Comparison of ENCODE assay signal across 17 cellular contexts in genomic region chr6:166514196-166514595, GRCh38.
DNase-seq lines count a peak whose midpoint lies in the region; ATAC-seq and TF ChIP-seq lines count a peak whose summit lies in the region.
"Had no signal": no experiment of that assay in that cellular context is flagged by ENCODE, and none has a peak within 500 bp of the region (broad histone marks: within the 10 kb centered on the region; RNA-seq: fewer than 3 reads in every experiment).

No MANE protein-coding gene starts in this region.

- peak; percentile 28 for ATAC-seq in lung (ENCODE audit: insufficient read depth, low FRiP score)
- no peak for ATAC-seq in activated T-cell treated with anti-CD3 and anti-CD28 coated beads, Interleukin-2, amount 50 U/mL, for 72 hours (replicated peaks in 1 of 2)
- ATAC-seq: stimulated activated naive B cell treated with anti-CD40 and anti-IgM and Interleukin-4, amounts not matched to agents 10 μg/mL and 1 μg/mL and 100 μg/mL, for 72 hours had no signal

- 89 to 93% methylated on average over 3 of the region's 3 CpGs for WGBS in lung, 2 donors
- 93% methylated on average over 3 of the region's 3 CpGs for WGBS in hepatocyte (ENCODE audit: low lambda C conversion rate, missing lambda C conversion rate)

- peak overlapping the region in 2 of 3 donors; percentile 16 to 45 for H3K27ac Mint-ChIP-seq in IgD-negative memory B cell
- no peak overlapping the region for H3K27ac Mint-ChIP-seq in activated T-cell treated with anti-CD3 and anti-CD28 coated beads, Interleukin-2, amount 50 U/mL, for 72 hours
- H3K27ac Mint-ChIP-seq: activated naive CD4-positive, alpha-beta T cell treated with anti-CD3 and anti-CD28 coated beads, Interleukin-2, amount 10 ng/mL, durations not matched to agents 7 days and 5 days; stimulated activated naive B cell treated with anti-CD40 and anti-IgM and Interleukin-4, amounts not matched to agents 10 μg/mL and 1 μg/mL and 100 μg/mL, for 72 hours had no signal

- no peak overlapping the region for H3K27ac ChIP-seq in lung (ENCODE audit: low read depth in 1 of 2, low read length in 1 of 2)
- no peak overlapping the region for H3K27ac ChIP-seq in hepatocyte
- H3K27ac ChIP-seq: C4-2B had no signal

- H3K4me3 Mint-ChIP-seq in IgD-negative memory B cell: peak overlapping the region in 1 of 4 donors; percentile 28
- no peak overlapping the region for H3K4me3 Mint-ChIP-seq in activated T-cell treated with anti-CD3 and anti-CD28 coated beads, Interleukin-2, amount 50 U/mL, for 72 hours
- H3K4me3 Mint-ChIP-seq: activated naive CD4-positive, alpha-beta T cell treated with anti-CD3 and anti-CD28 coated beads, Interleukin-2, amount 10 ng/mL, durations not matched to agents 7 days and 5 days; central memory CD8-positive, alpha-beta T cell; stimulated activated naive B cell treated with anti-CD40 and anti-IgM and Interleukin-4, amounts not matched to agents 10 μg/mL and 1 μg/mL and 100 μg/mL, for 72 hours had no signal

- peaks cover 8 to 10% (median 10%) of the 10 kb centered on the region in 3 donors for H3K4me1 Mint-ChIP-seq in IgD-negative memory B cell
- peaks cover 16% of the 10 kb centered on the region for H3K4me1 Mint-ChIP-seq in activated T-cell treated with anti-CD3 and anti-CD28 coated beads, Interleukin-2, amount 50 U/mL, for 72 hours (ENCODE audit: low read depth)
- H3K4me1 Mint-ChIP-seq: activated naive CD4-positive, alpha-beta T cell treated with anti-CD3 and anti-CD28 coated beads, Interleukin-2, amount 10 ng/mL, durations not matched to agents 7 days and 5 days had no signal

- H3K27me3 Mint-ChIP-seq in IgD-negative memory B cell: peaks cover 1% of the 10 kb centered on the region
- no peaks in the 10 kb centered on the region for H3K27me3 Mint-ChIP-seq in activated T-cell treated with anti-CD3 and anti-CD28 coated beads, Interleukin-2, amount 50 U/mL, for 72 hours (ENCODE audit: low read depth)
- H3K27me3 Mint-ChIP-seq: activated naive CD4-positive, alpha-beta T cell treated with anti-CD3 and anti-CD28 coated beads, Interleukin-2, amount 10 ng/mL, durations not matched to agents 7 days and 5 days; central memory CD8-positive, alpha-beta T cell; stimulated activated naive B cell treated with anti-CD40 and anti-IgM and Interleukin-4, amounts not matched to agents 10 μg/mL and 1 μg/mL and 100 μg/mL, for 72 hours had no signal

- peaks cover 2% of the 10 kb centered on the region for H3K36me3 Mint-ChIP-seq in IgD-negative memory B cell
- H3K36me3 Mint-ChIP-seq in activated T-cell treated with anti-CD3 and anti-CD28 coated beads, Interleukin-2, amount 50 U/mL, for 72 hours (ENCODE audit: insufficient read depth in 2 of 2): peaks cover 0 to 2% of the 10 kb centered on the region in 2 donors
- H3K36me3 Mint-ChIP-seq: activated naive CD4-positive, alpha-beta T cell treated with anti-CD3 and anti-CD28 coated beads, Interleukin-2, amount 10 ng/mL, durations not matched to agents 7 days and 5 days had no signal

- TF ChIP-seq CTCF in AG10803 (conservative IDR thresholded peaks at IDR 0.05; ENCODE audit: low read length): peak; percentile 17; the same call in 1 of the 2 replicates
- peak; percentile 30 for TF ChIP-seq CTCF in epithelial cell of proximal tubule (conservative IDR thresholded peaks at IDR 0.05; ENCODE audit: low read depth, low read length)
- TF ChIP-seq CTCF in lung (IDR thresholded peaks at IDR 0.05; ENCODE audit: control extremely low read depth, extremely low read depth): no peak
- no peak for TF ChIP-seq CTCF in hepatocyte (IDR thresholded peaks at IDR 0.05; ENCODE audit: poor library complexity)

- H3K4me1 ChIP-seq in lung (ENCODE audit: control insufficient read depth in 2 of 2, insufficient read depth in 2 of 2, low read length in 2 of 2) (peaks cover 0 to 7% of the 10 kb centered on the region in 2 donors), hepatocyte (ENCODE audit: insufficient read depth) (no peaks in the 10 kb centered on the region)

- H3K36me3 ChIP-seq in lung (ENCODE audit: control insufficient read depth in 2 of 2, insufficient read depth in 2 of 2, low read length in 2 of 2): peaks cover 4 to 25% of the 10 kb centered on the region in 2 donors
- H3K36me3 ChIP-seq in hepatocyte (replicated peaks; ENCODE audit: insufficient read depth, low read depth): no peaks in the 10 kb centered on the region

- no peaks in the 10 kb centered on the region for H4K20me1 ChIP-seq in hepatocyte (ENCODE audit: insufficient read depth, poor library complexity, severe bottlenecking)

- peaks cover 0 to 3% (median 2%) of the 10 kb centered on the region in 3 donors for H3K9me3 Mint-ChIP-seq in IgD-negative memory B cell
- no peaks in the 10 kb centered on the region for H3K9me3 Mint-ChIP-seq in activated T-cell treated with anti-CD3 and anti-CD28 coated beads, Interleukin-2, amount 50 U/mL, for 72 hours
- H3K9me3 Mint-ChIP-seq: activated naive CD4-positive, alpha-beta T cell treated with anti-CD3 and anti-CD28 coated beads, Interleukin-2, amount 10 ng/mL, durations not matched to agents 7 days and 5 days; central memory CD8-positive, alpha-beta T cell; stimulated activated naive B cell treated with anti-CD40 and anti-IgM and Interleukin-4, amounts not matched to agents 10 μg/mL and 1 μg/mL and 100 μg/mL, for 72 hours had no signal

- H3K27me3 ChIP-seq in lung (ENCODE audit: control insufficient read depth, insufficient read depth) (no peaks in the 10 kb centered on the region), hepatocyte (no peaks in the 10 kb centered on the region)

- H3K4me3 ChIP-seq in AG10803 (ENCODE audit: low read length) (no peak overlapping the region), epithelial cell of proximal tubule (ENCODE audit: low read depth, low read length) (no peak overlapping the region), lung (no peak overlapping the region), hepatocyte (no peak overlapping the region)

- DNase-seq in AG10803 (ENCODE audit: low read depth) (no peak), epithelial cell of proximal tubule (ENCODE audit: low read depth) (no peak), lung (ENCODE audit: low spot score) (peak; percentile 44), NCI-H69 (lab: John Stamatoyannopoulos, UW) (no peak), ureter (ENCODE audit: low spot score) (no peak), hepatocyte (ENCODE audit: low spot score) (no peak)
- no peak for DNase-seq in activated T-cell treated with anti-CD3 and anti-CD28 coated beads, Interleukin-2, amount 50 U/mL, for 72 hours
- DNase-seq: activated CD8-positive, alpha-beta memory T cell treated with anti-CD3 and anti-CD28 coated beads for 24 hours; activated naive CD4-positive, alpha-beta T cell treated with anti-CD3 and anti-CD28 coated beads, Interleukin-2, amount 10 ng/mL, durations not matched to agents 7 days and 5 days; erythroblast; NCI-H1417 treated with DMSO at 0.1 percent for 48 hours; NCI-H510A treated with DMSO at 0.1 percent for 48 hours; stimulated activated CD4-positive, alpha-beta T cell treated with anti-CD3 and anti-CD28 coated beads, Interleukin-4, amount 100 ng/mL, for 1 hour; stimulated activated naive B cell treated with anti-CD40 and anti-IgM and Interleukin-4, amounts not matched to agents 10 μg/mL and 1 μg/mL and 100 μg/mL, for 72 hours had no signal

- H3K9me3 ChIP-seq in lung (ENCODE audit: control insufficient read depth in 2 of 2, insufficient read depth in 1 of 2, low read length in 1 of 2): no peaks in the 10 kb centered on the region
- H3K9me3 ChIP-seq in hepatocyte (ENCODE audit: low read depth): no peaks in the 10 kb centered on the region

- no peaks in the 10 kb centered on the region for H3K9me2 ChIP-seq in hepatocyte (replicated peaks; ENCODE audit: insufficient read depth)

- H2AFZ ChIP-seq in hepatocyte: no peak overlapping the region

- no peak overlapping the region for H3K4me2 ChIP-seq in hepatocyte

- no peaks in the 10 kb centered on the region for H3K79me2 ChIP-seq in hepatocyte

Comparison
In these comparisons a context has a peak if more than half of its experiments do, and no peak if none do; other contexts are left out.
1. CTCF ChIP-seq: peak in AG10803 (single experiment) and epithelial cell of proximal tubule (single experiment); none in lung (single experiment) and hepatocyte (single experiment).